Comparison of ENCODE assay signal across 14 cellular contexts in genomic region chr3:30586091-30586805, GRCh38. TPM values are rescaled to one million over a fixed set of nuclear protein-coding genes. Genes with fewer than 3 reads are reported as not detected.
DNase-seq lines count a peak whose midpoint lies in the region; ATAC-seq and TF ChIP-seq lines count a peak whose summit lies in the region.
"Had no signal": no experiment of that assay in that cellular context is flagged by ENCODE, and none has a peak within 500 bp of the region (broad histone marks: within the 10 kb centered on the region; RNA-seq: fewer than 3 reads in every experiment).

No MANE protein-coding gene starts in this region.

- H3K36me3 Mint-ChIP-seq in Caco-2 (ENCODE audit: insufficient read depth, unreplicated experiment) (peaks cover 5% of the 10 kb centered on the region), endothelial cell (ENCODE audit: low read depth, unreplicated experiment) (no peaks in the 10 kb centered on the region)
- H3K36me3 Mint-ChIP-seq: CD8-positive, alpha-beta T cell had no signal

- H3K9me3 Mint-ChIP-seq in Caco-2 (ENCODE audit: unreplicated experiment) (peaks cover 22% of the 10 kb centered on the region), endothelial cell (ENCODE audit: unreplicated experiment) (no peaks in the 10 kb centered on the region)
- H3K9me3 Mint-ChIP-seq: CD8-positive, alpha-beta T cell had no signal

- H3K4me3 ChIP-seq in Caco-2 (ENCODE audit: low read depth, low read length) (no peak overlapping the region), GM23248 (no peak overlapping the region), PC-3 (ENCODE audit: low read length) (no peak overlapping the region), fibroblast of mammary gland (ENCODE audit: control insufficient read depth, low read depth, low read length) (no peak overlapping the region)
- H3K4me3 ChIP-seq: K562 had no signal

- no peaks in the 10 kb centered on the region for H3K27me3 Mint-ChIP-seq in Caco-2 (ENCODE audit: insufficient read depth, unreplicated experiment)
- H3K27me3 Mint-ChIP-seq in endothelial cell (ENCODE audit: unreplicated experiment) = no peaks in the 10 kb centered on the region

- H4K20me1 ChIP-seq in GM23248 (ENCODE audit: insufficient read depth) (no peaks in the 10 kb centered on the region), PC-3 (ENCODE audit: low read length) (no peaks in the 10 kb centered on the region)

- intact Hi-C loops in Caco-2 (cut with micrococcal nuclease; ENCODE audit: unreplicated experiment) = no loop called here
- intact Hi-C loops in PC-3 (cut with micrococcal nuclease) = no loop called here

- H3K4me2 ChIP-seq in GM23248 (ENCODE audit: unreplicated experiment) = no peak overlapping the region
- H3K4me2 ChIP-seq in PC-3 (ENCODE audit: low read length) = peak overlapping the region; percentile 9; the same call in 1 of the 2 replicates

- H2AFZ ChIP-seq in GM23248 (no peak overlapping the region), PC-3 (ENCODE audit: low read length) (peak overlapping the region; percentile 7; the same call in 1 of the 2 replicates)

- ATAC-seq in PC-3 = peak; percentile 54
- ATAC-seq: CD8-positive, alpha-beta T cell; HCT116; K562 had no signal

- TF ChIP-seq CTCF in Caco-2 (IDR thresholded peaks at IDR 0.05; ENCODE audit: insufficient read depth in 1 of 2, low read depth in 1 of 2, low read length in 1 of 2, severe bottlenecking in 1 of 2, unreplicated experiment in 1 of 2) (no peak), PC-3 (conservative IDR thresholded peaks at IDR 0.05; ENCODE audit: low read depth, low read length) (no peak), fibroblast of mammary gland (conservative IDR thresholded peaks at IDR 0.05; ENCODE audit: control insufficient read depth, insufficient read depth, low read depth, low read length) (no peak), endothelial cell (IDR thresholded peaks at IDR 0.05; ENCODE audit: unreplicated experiment) (no peak)

- H3K27me3 ChIP-seq in Caco-2 (replicated peaks; ENCODE audit: control insufficient read depth, insufficient read depth, low read length) (no peaks in the 10 kb centered on the region), GM23248 (replicated peaks; ENCODE audit: insufficient read depth) (no peaks in the 10 kb centered on the region), PC-3 (ENCODE audit: low read length) (no peaks in the 10 kb centered on the region)
- H3K27me3 ChIP-seq: BE2C had no signal

- no peak overlapping the region for H3K27ac ChIP-seq in GM23248
- no peak overlapping the region for H3K27ac ChIP-seq in PC-3 (ENCODE audit: low read length)

- H3K9me3 ChIP-seq in Caco-2 (peaks cover 4% of the 10 kb centered on the region; the same call in 1 of the 2 replicates), GM23248 (ENCODE audit: low read depth) (no peaks in the 10 kb centered on the region), PC-3 (ENCODE audit: low read length) (no peaks in the 10 kb centered on the region)
- H3K9me3 ChIP-seq: BE2C had no signal

- BruUV-seq in Caco-2 (replicated peaks; lab: Mats Ljungman, UMichigan) (no TSS peak), PC-3 (replicated peaks; lab: Mats Ljungman, UMichigan) (no TSS peak)

- no peak overlapping the region for H3K9ac ChIP-seq in GM23248
- no peak overlapping the region for H3K9ac ChIP-seq in PC-3 (ENCODE audit: low read length)

- H3K36me3 ChIP-seq in Caco-2 (ENCODE audit: control insufficient read depth, insufficient read depth, low read length) = no peaks in the 10 kb centered on the region
- no peaks in the 10 kb centered on the region for H3K36me3 ChIP-seq in GM23248 (ENCODE audit: low read depth)
- H3K36me3 ChIP-seq in PC-3 (ENCODE audit: low read depth, low read length) = no peaks in the 10 kb centered on the region
- H3K36me3 ChIP-seq: BE2C had no signal

- H3K4me1 Mint-ChIP-seq in Caco-2 (ENCODE audit: low read depth, unreplicated experiment) (peaks cover 39% of the 10 kb centered on the region), endothelial cell (ENCODE audit: unreplicated experiment) (peaks cover 12% of the 10 kb centered on the region)

- DNase-seq in Caco-2 (no peak), GM23248 (peak; percentile 37), PC-3 (peak; percentile 58), fibroblast of mammary gland (ENCODE audit: low read depth) (peak; percentile 36), superior temporal gyrus (ENCODE audit: extremely low spot score) (no peak), endothelial cell (ENCODE audit: low spot score) (no peak), GF-D8 (lab: John Stamatoyannopoulos, UW) (no peak)
- DNase-seq: BE2C; CD8-positive, alpha-beta T cell; NCI-H1930; NCI-H510A; RPMI8226 had no signal

- H3K4me3 Mint-ChIP-seq in Caco-2 (ENCODE audit: unreplicated experiment) (no peak overlapping the region), endothelial cell (ENCODE audit: unreplicated experiment) (no peak overlapping the region)
- H3K4me3 Mint-ChIP-seq: CD8-positive, alpha-beta T cell had no signal

- in situ Hi-C loops in GM23248 (cut with MboI) = no loop called here

- POLR2A ChIA-PET in Caco-2 (lab: Charles Lee) (no interaction called here), PC-3 (lab: Charles Lee; ENCODE audit: unreplicated experiment) (interaction anchor here (0.7 kb wide), 1 partner anchor 10 kb away, joined by 4 read pairs; no protein-coding TSS in a partner anchor)

- no peaks in the 10 kb centered on the region for H3K9me2 ChIP-seq in GM23248 (ENCODE audit: insufficient read depth)
- H3K9me2 ChIP-seq in PC-3 (replicated peaks; ENCODE audit: low read length) = no peaks in the 10 kb centered on the region

- WGBS in GM23248 (ENCODE audit: low coverage in 1 of 2, low lambda C conversion rate in 2 of 2, missing lambda C conversion rate in 2 of 2), 2 experiments = 67 to 69% methylated on average over 4 of the region's 4 CpGs

- H3F3A ChIP-seq in GM23248 (ENCODE audit: insufficient read depth) = no peaks in the 10 kb centered on the region
- no peaks in the 10 kb centered on the region for H3F3A ChIP-seq in PC-3 (ENCODE audit: low read length, unreplicated experiment)

- H3K27ac Mint-ChIP-seq in Caco-2 (ENCODE audit: unreplicated experiment) (peak overlapping the region; percentile 45), endothelial cell (ENCODE audit: unreplicated experiment) (no peak overlapping the region)
- H3K27ac Mint-ChIP-seq: CD8-positive, alpha-beta T cell had no signal

- CTCF ChIA-PET in Caco-2 (lab: Charles Lee) = no interaction called here
- CTCF ChIA-PET in PC-3 (lab: Charles Lee) = no interaction called here

- peaks cover 45% of the 10 kb centered on the region for H3K4me1 ChIP-seq in Caco-2
- no peaks in the 10 kb centered on the region for H3K4me1 ChIP-seq in GM23248 (ENCODE audit: insufficient read depth)
- H3K4me1 ChIP-seq in PC-3 (ENCODE audit: insufficient read depth, low read length) = peaks cover 12% of the 10 kb centered on the region
- H3K4me1 ChIP-seq: BE2C had no signal

- H3K79me2 ChIP-seq in GM23248 (ENCODE audit: insufficient read depth) (no peaks in the 10 kb centered on the region), PC-3 (ENCODE audit: low read length) (no peaks in the 10 kb centered on the region)

RNA-seq across cellular contexts. Expression of gene TGFBR2, which starts 20.2 kb away (rescaled TPM):
- total RNA-seq in Caco-2 (2022) (40.5 and 41.9 TPM in 2 replicates), PC-3 (2014; rRNA removed) (48.2 and 55.9 TPM in 2 replicates), endothelial cell (ENCODE audit: unreplicated experiment) (68.7 TPM)
- 179 and 188 TPM in 2 replicates for total RNA-seq in GM23248 (2014; rRNA removed; shearing (Covaris generic))
- polyA plus RNA-seq in GM23248 (2016; fragmentation: Nextera tagmentation; extraction: Ambion mirVana) = 134 and 135 TPM in 2 replicates

Comparison
In these comparisons a context has a peak if more than half of its experiments do, and no peak if none do; other contexts are left out.
1. DNase-seq: peak in GM23248 (single experiment), PC-3 (single experiment) and fibroblast of mammary gland (single experiment); none in Caco-2 (0 of 2), superior temporal gyrus (single experiment), endothelial cell (single experiment) and GF-D8 (single experiment).